ENCODE assay signal across 7 cellular contexts in the genomic region with DNA sequence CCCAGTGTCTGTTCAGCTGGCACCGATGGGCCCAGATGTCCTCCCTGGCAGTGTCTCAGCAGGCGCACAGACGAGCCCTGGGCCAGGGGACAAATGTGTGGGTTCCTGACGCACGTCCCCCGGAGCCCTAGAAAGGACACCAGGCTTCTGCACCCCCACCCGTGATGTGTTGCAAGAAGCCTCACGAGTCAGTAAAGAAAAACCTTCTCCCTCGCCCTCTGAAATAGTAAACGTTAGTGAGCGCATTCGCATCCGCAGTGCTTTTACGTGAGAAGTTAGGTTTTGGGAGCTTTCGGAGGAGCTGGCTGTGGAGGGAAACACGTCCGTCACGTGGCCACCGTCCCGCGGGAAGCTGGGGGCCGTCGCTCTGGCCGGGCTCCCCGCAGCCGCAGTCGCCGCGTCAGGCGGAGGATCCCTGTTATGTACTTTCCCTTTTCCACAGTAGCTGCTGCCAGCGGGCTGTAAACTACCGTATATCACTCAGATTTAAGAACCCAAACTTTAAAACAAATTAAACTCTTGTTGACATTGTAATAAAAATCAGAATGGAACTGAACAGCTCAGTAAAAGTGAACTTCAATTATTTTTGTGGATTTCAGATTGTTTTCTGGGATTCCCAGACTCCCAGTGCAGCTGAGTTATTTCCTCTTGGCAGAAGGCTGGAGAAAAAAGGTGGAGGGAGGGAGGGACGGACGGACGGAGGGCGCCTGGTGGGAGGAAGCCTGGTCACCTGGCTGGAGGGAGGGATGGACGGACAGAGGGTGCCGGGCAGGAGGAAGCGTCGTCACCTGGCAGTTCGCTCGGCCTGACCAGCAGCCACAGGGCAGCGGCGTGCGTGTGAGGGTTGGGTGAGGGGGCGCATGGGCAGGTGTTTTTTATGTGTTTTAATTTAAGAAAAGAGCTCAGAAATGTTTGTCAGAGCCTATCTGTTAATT.
DNase-seq lines count a peak whose midpoint lies in the region; ATAC-seq and TF ChIP-seq lines count a peak whose summit lies in the region.

No MANE protein-coding gene starts in this region.

- peaks cover 30% of the 10 kb centered on the region for H3K4me1 Mint-ChIP-seq in T-helper 1 cell treated with Interleukin-12 subunit alpha and Interleukin-12 subunit beta and Interleukin-4 antibody, amounts not matched to agents 30 μg/mL and 1 μg/mL, for 36 hours (ENCODE audit: low read depth)
- H3K4me1 Mint-ChIP-seq in naive B cell: peaks cover 55 to 61% (median 56%) of the 10 kb centered on the region in 3 donors

- no peaks in the 10 kb centered on the region for H3K27me3 Mint-ChIP-seq in T-helper 1 cell treated with Interleukin-12 subunit alpha and Interleukin-12 subunit beta and Interleukin-4 antibody, amounts not matched to agents 30 μg/mL and 1 μg/mL, for 36 hours (ENCODE audit: low read depth)
- no peaks in the 10 kb centered on the region for H3K27me3 Mint-ChIP-seq in naive B cell

- H3K9me3 Mint-ChIP-seq in T-helper 1 cell treated with Interleukin-12 subunit alpha and Interleukin-12 subunit beta and Interleukin-4 antibody, amounts not matched to agents 30 μg/mL and 1 μg/mL, for 36 hours: no peaks in the 10 kb centered on the region
- no peaks in the 10 kb centered on the region for H3K9me3 Mint-ChIP-seq in naive B cell

- ATAC-seq in GM21390 (IDR thresholded peaks at IDR 0.05; ENCODE audit: unreplicated experiment) (peak; percentile 8), naive B cell (ENCODE audit: low read depth in 2 of 2) (peak; percentile 32 to 38), GM19023 (IDR thresholded peaks at IDR 0.05; ENCODE audit: unreplicated experiment) (no peak)

- DNase-seq in fibroblast of mammary gland (ENCODE audit: low read depth) (peak; percentile 52), naive B cell (peak; percentile 66), T1000 (lab: John Stamatoyannopoulos, UW) (no peak), NOMO-1 treated with dmso at 0.1 percent for 144 hours (lab: John Stamatoyannopoulos, UW; ENCODE audit: unreplicated experiment) (no peak)

- no peak for TF ChIP-seq CTCF in fibroblast of mammary gland (conservative IDR thresholded peaks at IDR 0.05; ENCODE audit: control insufficient read depth, insufficient read depth, low read depth, low read length)

- H3K27ac Mint-ChIP-seq in T-helper 1 cell treated with Interleukin-12 subunit alpha and Interleukin-12 subunit beta and Interleukin-4 antibody, amounts not matched to agents 30 μg/mL and 1 μg/mL, for 36 hours: no peak overlapping the region
- H3K27ac Mint-ChIP-seq in naive B cell: peak overlapping the region; percentile 85 to 98 (median 96)

- H3K36me3 Mint-ChIP-seq in T-helper 1 cell treated with Interleukin-12 subunit alpha and Interleukin-12 subunit beta and Interleukin-4 antibody, amounts not matched to agents 30 μg/mL and 1 μg/mL, for 36 hours (ENCODE audit: low read depth): peaks cover 14% of the 10 kb centered on the region
- H3K36me3 Mint-ChIP-seq in naive B cell: peaks cover 0 to 5% of the 10 kb centered on the region in 2 donors

- H3K4me3 ChIP-seq in fibroblast of mammary gland (ENCODE audit: control insufficient read depth, low read depth, low read length): peak overlapping the region; percentile 32

- H3K4me3 Mint-ChIP-seq in T-helper 1 cell treated with Interleukin-12 subunit alpha and Interleukin-12 subunit beta and Interleukin-4 antibody, amounts not matched to agents 30 μg/mL and 1 μg/mL, for 36 hours: peak overlapping the region; percentile 48
- peak overlapping the region; percentile 68 to 91 (median 80) for H3K4me3 Mint-ChIP-seq in naive B cell

Comparison
In these comparisons a context has a peak if more than half of its experiments do, and no peak if none do; other contexts are left out.
1. DNase-seq: peak in fibroblast of mammary gland (single experiment) and naive B cell (single experiment); none in T1000 (single experiment) and NOMO-1 treated with dmso at 0.1 percent for 144 hours (single experiment).